12 cellular contexts compared by ENCODE assay signal in genomic region chr1:61638296-61638695, GRCh38.
DNase-seq lines count a peak whose midpoint lies in the region; ATAC-seq and TF ChIP-seq lines count a peak whose summit lies in the region.
"Had no signal": no experiment of that assay in that cellular context is flagged by ENCODE, and none has a peak within 500 bp of the region (broad histone marks: within the 10 kb centered on the region; RNA-seq: fewer than 3 reads in every experiment).

No MANE protein-coding gene starts in this region.

- DNase-seq in AG09309 (ENCODE audit: low read depth) (peak; percentile 79), amniotic epithelial cell (ENCODE audit: low read depth) (peak; percentile 43), DMS153 (lab: John Stamatoyannopoulos, UW) (no peak), DMS79 (lab: John Stamatoyannopoulos, UW) (no peak), NCI-H1930 (lab: John Stamatoyannopoulos, UW) (no peak)
- DNase-seq: GOT3, left colon, NCI-H526, RPMI8226 had no signal

- H3K27me3 ChIP-seq in gastroesophageal sphincter (no peaks in the 10 kb centered on the region), rectal smooth muscle tissue (ENCODE audit: control insufficient read depth, insufficient read depth, low read length) (no peaks in the 10 kb centered on the region)

- H3K9ac ChIP-seq in rectal smooth muscle tissue (ENCODE audit: low read length): no peak overlapping the region

- WGBS in gastroesophageal sphincter (ENCODE audit: low coverage in 1 of 2), 2 donors: 18 to 70% methylated on average over 2 of the region's 2 CpGs

- peak; percentile 54 for TF ChIP-seq EP300 in gastroesophageal sphincter (IDR thresholded peaks at IDR 0.05)

- ATAC-seq in gastroesophageal sphincter (peak; percentile 89), GM18868 (IDR thresholded peaks at IDR 0.05; ENCODE audit: unreplicated experiment) (no peak)
- ATAC-seq: left colon had no signal

- H3K27ac ChIP-seq in gastroesophageal sphincter (peak overlapping the region; percentile 81 to 90 (median 86)), rectal smooth muscle tissue (ENCODE audit: low read depth, low read length) (peak overlapping the region; percentile 59)

- no peak for TF ChIP-seq CTCF in AG09309 (IDR thresholded peaks at IDR 0.05; ENCODE audit: control insufficient read depth, insufficient read depth, low read depth, low read length, missing control alignments)
- no peak for TF ChIP-seq CTCF in gastroesophageal sphincter (IDR thresholded peaks at IDR 0.05)

- H3K36me3 ChIP-seq in gastroesophageal sphincter: no peaks in the 10 kb centered on the region
- H3K36me3 ChIP-seq in rectal smooth muscle tissue (ENCODE audit: control insufficient read depth, insufficient read depth, low read length): no peaks in the 10 kb centered on the region

- no peak for TF ChIP-seq POLR2A in gastroesophageal sphincter (IDR thresholded peaks at IDR 0.05)

- no peaks in the 10 kb centered on the region for H3K9me3 ChIP-seq in gastroesophageal sphincter

- no peak overlapping the region for H3K4me3 ChIP-seq in AG09309 (ENCODE audit: control insufficient read depth, low read depth, low read length)
- H3K4me3 ChIP-seq in gastroesophageal sphincter: no peak overlapping the region
- no peak overlapping the region for H3K4me3 ChIP-seq in rectal smooth muscle tissue (ENCODE audit: low read length)

- H3K4me1 ChIP-seq in gastroesophageal sphincter (peaks cover 3 to 59% (median 21%) of the 10 kb centered on the region in 3 donors), rectal smooth muscle tissue (ENCODE audit: control insufficient read depth, insufficient read depth, low read length) (peaks cover 18% of the 10 kb centered on the region)

Comparison
In these comparisons a context has a peak if more than half of its experiments do, and no peak if none do; other contexts are left out.
1. DNase-seq: peak in AG09309 (single experiment) and amniotic epithelial cell (single experiment); none in DMS153 (single experiment), DMS79 (single experiment) and NCI-H1930 (0 of 2).